In the genomic region with DNA sequence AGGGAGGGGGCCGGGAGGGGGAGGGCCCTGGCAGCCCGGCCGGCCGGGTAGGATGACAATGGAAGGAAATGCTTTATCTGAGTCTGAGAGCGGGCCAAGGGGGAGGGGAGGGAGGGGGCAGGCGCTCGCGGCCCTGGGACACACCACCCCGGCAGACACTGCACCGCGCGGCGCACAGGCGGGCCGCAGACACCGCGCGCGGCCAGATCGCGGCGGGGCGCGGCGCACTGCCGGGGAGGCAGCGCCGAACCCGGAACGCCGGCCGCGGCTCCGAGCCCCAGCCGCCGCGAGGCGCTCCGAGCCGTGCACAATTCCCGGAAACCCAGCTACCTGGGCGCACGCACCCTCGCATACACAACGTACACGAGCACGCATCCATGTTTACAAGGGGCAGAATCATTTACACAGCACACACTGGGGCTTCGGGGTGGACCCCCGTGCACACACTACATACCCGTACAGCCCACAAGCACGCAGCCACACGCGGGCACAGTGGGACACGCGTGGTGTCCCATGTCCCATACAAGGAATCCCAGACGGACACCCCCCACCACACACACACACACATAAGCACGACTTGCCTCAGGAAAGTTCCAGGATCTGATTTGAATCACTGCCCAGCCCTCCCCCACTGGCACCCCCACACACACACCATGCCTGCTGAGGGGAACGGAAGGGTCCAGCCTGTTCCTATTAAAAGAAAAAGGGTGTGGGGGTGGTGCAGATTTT, we compare ENCODE assay signal across 1 cellular context.
A peak's percentile ranks its signal among the peaks of the same experiment; 100 is the strongest.
TF ChIP-seq lines count a peak whose summit lies in the region.

A gene (minus strand): TSS at position 2 of the 729 bp plus-strand sequence. CDS start 118 bp downstream, outside the sequence.

TF ChIP-seq in HEK293, 187 proteins besides CTCF, POLR2A, EP300 and RAD21 (continued from another document and continues in another):
- TF ChIP-seq, protein P1, sequence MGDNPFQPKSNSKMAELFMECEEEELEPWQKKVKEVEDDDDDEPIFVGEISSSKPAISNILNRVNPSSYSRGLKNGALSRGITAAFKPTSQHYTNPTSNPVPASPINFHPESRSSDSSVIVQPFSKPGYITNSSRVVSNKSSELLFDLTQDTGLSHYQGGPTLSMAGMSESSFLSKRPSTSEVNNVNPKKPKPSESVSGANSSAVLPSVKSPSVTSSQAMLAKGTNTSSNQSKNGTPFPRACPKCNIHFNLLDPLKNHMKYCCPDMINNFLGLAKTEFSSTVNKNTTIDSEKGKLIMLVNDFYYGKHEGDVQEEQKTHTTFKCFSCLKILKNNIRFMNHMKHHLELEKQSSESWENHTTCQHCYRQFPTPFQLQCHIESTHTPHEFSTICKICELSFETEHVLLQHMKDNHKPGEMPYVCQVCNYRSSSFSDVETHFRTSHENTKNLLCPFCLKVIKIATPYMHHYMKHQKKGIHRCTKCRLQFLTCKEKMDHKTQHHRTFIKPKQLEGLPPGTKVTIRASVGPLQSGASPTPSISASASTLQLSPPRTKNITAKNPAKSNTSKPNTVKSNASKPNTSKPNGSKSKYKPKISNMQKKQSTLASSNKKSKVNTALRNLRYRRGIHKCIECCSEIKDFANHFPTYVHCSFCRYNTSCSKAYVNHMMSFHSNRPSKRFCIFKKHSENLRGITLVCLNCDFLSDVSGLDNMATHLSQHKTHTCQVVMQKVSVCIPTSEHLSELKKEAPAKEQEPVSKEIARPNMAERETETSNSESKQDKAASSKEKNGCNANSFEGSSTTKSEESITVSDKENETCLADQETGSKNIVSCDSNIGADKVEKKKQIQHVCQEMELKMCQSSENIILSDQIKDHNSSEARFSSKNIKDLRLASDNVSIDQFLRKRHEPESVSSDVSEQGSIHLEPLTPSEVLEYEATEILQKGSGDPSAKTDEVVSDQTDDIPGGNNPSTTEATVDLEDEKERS (tag by site-specific recombination; IDR thresholded peaks at IDR 0.05) = no peak
- no peak for TF ChIP-seq ZNF624 (tag by site-specific recombination; IDR thresholded peaks at IDR 0.05)
- no peak for TF ChIP-seq ZXDB (tag by site-specific recombination; IDR thresholded peaks at IDR 0.05)
- no peak for TF ChIP-seq ZNF202 (tag by site-specific recombination; IDR thresholded peaks at IDR 0.05; ENCODE audit: borderline replicate concordance)
- peak; percentile 86 for TF ChIP-seq GFI1B (tag by site-specific recombination; IDR thresholded peaks at IDR 0.05)
- TF ChIP-seq ZNF23 (tag by site-specific recombination; IDR thresholded peaks at IDR 0.05; ENCODE audit: borderline replicate concordance) = no peak
- TF ChIP-seq ZNF221 (tag by site-specific recombination; IDR thresholded peaks at IDR 0.05; ENCODE audit: borderline replicate concordance) = no peak
- TF ChIP-seq, protein P2, sequence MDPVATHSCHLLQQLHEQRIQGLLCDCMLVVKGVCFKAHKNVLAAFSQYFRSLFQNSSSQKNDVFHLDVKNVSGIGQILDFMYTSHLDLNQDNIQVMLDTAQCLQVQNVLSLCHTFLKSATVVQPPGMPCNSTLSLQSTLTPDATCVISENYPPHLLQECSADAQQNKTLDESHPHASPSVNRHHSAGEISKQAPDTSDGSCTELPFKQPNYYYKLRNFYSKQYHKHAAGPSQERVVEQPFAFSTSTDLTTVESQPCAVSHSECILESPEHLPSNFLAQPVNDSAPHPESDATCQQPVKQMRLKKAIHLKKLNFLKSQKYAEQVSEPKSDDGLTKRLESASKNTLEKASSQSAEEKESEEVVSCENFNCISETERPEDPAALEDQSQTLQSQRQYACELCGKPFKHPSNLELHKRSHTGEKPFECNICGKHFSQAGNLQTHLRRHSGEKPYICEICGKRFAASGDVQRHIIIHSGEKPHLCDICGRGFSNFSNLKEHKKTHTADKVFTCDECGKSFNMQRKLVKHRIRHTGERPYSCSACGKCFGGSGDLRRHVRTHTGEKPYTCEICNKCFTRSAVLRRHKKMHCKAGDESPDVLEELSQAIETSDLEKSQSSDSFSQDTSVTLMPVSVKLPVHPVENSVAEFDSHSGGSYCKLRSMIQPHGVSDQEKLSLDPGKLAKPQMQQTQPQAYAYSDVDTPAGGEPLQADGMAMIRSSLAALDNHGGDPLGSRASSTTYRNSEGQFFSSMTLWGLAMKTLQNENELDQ (tag by site-specific recombination; IDR thresholded peaks at IDR 0.05; ENCODE audit: low read depth) = no peak
- 0 out of 2 replicates have a peak, but pooled peaks have one; percentile 51 for TF ChIP-seq ZNF391 (tag by site-specific recombination; IDR thresholded peaks at IDR 0.05; ENCODE audit: borderline replicate concordance, low read depth)
- no peak for TF ChIP-seq ZNF133 (tag by site-specific recombination; IDR thresholded peaks at IDR 0.05)
- no peak for TF ChIP-seq ZNF555 (tag by site-specific recombination; conservative IDR thresholded peaks at IDR 0.05)
- no peak for TF ChIP-seq ZNF350 (tag by site-specific recombination; IDR thresholded peaks at IDR 0.05)
- no peak for TF ChIP-seq ZNF174 (tag by site-specific recombination; IDR thresholded peaks at IDR 0.05)
- TF ChIP-seq ZNF37A (tag by site-specific recombination; IDR thresholded peaks at IDR 0.05) = no peak
- TF ChIP-seq, protein P3, sequence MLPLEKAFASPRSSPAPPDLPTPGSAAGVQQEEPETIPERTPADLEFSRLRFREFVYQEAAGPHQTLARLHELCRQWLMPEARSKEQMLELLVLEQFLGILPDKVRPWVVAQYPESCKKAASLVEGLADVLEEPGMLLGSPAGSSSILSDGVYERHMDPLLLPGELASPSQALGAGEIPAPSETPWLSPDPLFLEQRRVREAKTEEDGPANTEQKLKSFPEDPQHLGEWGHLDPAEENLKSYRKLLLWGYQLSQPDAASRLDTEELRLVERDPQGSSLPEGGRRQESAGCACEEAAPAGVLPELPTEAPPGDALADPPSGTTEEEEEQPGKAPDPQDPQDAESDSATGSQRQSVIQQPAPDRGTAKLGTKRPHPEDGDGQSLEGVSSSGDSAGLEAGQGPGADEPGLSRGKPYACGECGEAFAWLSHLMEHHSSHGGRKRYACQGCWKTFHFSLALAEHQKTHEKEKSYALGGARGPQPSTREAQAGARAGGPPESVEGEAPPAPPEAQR (tag by site-specific recombination; IDR thresholded peaks at IDR 0.05) = no peak
- peak; percentile 22; the same call in 1 of the 2 replicates for TF ChIP-seq ZNF660 (tag by site-specific recombination; IDR thresholded peaks at IDR 0.05)
- TF ChIP-seq SETDB1 (IDR thresholded peaks at IDR 0.05; ENCODE audit: insufficient read length, low read length) = no peak
- no peak for TF ChIP-seq SALL2 (tag by site-specific recombination; IDR thresholded peaks at IDR 0.05; ENCODE audit: borderline replicate concordance)
- no peak for TF ChIP-seq HOXA7 (CRISPR knock-in tag; IDR thresholded peaks at IDR 0.05; ENCODE audit: borderline replicate concordance)
- no peak for TF ChIP-seq ZEB2 (tag by site-specific recombination; IDR thresholded peaks at IDR 0.05)
- TF ChIP-seq, protein P4, sequence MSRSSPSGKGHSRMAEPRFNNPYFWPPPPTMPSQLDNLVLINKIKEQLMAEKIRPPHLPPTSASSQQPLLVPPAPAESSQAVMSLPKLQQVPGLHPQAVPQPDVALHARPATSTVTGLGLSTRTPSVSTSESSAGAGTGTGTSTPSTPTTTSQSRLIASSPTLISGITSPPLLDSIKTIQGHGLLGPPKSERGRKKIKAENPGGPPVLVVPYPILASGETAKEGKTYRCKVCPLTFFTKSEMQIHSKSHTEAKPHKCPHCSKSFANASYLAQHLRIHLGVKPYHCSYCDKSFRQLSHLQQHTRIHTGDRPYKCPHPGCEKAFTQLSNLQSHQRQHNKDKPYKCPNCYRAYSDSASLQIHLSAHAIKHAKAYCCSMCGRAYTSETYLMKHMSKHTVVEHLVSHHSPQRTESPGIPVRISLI (tag by site-specific recombination; IDR thresholded peaks at IDR 0.05) = no peak
- no peak for TF ChIP-seq FEZF1 (tag by site-specific recombination; IDR thresholded peaks at IDR 0.05)
- no peak for TF ChIP-seq ZBTB8A (tag by site-specific recombination; IDR thresholded peaks at IDR 0.05)
- TF ChIP-seq, protein P5, sequence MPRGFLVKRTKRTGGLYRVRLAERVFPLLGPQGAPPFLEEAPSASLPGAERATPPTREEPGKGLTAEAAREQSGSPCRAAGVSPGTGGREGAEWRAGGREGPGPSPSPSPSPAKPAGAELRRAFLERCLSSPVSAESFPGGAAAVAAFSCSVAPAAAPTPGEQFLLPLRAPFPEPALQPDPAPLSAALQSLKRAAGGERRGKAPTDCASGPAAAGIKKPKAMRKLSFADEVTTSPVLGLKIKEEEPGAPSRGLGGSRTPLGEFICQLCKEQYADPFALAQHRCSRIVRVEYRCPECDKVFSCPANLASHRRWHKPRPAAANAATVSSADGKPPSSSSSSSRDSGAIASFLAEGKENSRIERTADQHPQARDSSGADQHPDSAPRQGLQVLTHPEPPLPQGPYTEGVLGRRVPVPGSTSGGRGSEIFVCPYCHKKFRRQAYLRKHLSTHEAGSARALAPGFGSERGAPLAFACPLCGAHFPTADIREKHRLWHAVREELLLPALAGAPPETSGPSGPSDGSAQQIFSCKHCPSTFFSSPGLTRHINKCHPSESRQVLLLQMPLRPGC (tag by site-specific recombination; IDR thresholded peaks at IDR 0.05) = no peak
- TF ChIP-seq SCRT2 (tag by site-specific recombination; IDR thresholded peaks at IDR 0.05) = no peak
- TF ChIP-seq ZBTB48 (tag by site-specific recombination; IDR thresholded peaks at IDR 0.05) = peak; percentile 61; the same call in 1 of the 2 replicates
- TF ChIP-seq, protein P6, sequence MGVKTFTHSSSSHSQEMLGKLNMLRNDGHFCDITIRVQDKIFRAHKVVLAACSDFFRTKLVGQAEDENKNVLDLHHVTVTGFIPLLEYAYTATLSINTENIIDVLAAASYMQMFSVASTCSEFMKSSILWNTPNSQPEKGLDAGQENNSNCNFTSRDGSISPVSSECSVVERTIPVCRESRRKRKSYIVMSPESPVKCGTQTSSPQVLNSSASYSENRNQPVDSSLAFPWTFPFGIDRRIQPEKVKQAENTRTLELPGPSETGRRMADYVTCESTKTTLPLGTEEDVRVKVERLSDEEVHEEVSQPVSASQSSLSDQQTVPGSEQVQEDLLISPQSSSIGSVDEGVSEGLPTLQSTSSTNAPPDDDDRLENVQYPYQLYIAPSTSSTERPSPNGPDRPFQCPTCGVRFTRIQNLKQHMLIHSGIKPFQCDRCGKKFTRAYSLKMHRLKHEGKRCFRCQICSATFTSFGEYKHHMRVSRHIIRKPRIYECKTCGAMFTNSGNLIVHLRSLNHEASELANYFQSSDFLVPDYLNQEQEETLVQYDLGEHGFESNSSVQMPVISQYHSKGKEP (tag by site-specific recombination; IDR thresholded peaks at IDR 0.05) = peak; percentile 30; the same call in 1 of the 2 replicates
- no peak for TF ChIP-seq TRIM28 (IDR thresholded peaks at IDR 0.05; ENCODE audit: borderline replicate concordance, low read length)
- TF ChIP-seq, protein P7, sequence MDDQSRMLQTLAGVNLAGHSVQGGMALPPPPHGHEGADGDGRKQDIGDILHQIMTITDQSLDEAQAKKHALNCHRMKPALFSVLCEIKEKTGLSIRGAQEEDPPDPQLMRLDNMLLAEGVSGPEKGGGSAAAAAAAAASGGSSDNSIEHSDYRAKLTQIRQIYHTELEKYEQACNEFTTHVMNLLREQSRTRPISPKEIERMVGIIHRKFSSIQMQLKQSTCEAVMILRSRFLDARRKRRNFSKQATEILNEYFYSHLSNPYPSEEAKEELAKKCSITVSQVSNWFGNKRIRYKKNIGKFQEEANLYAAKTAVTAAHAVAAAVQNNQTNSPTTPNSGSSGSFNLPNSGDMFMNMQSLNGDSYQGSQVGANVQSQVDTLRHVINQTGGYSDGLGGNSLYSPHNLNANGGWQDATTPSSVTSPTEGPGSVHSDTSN (CRISPR knock-in tag; IDR thresholded peaks at IDR 0.05) = no peak
- TF ChIP-seq ZNF16 (tag by site-specific recombination; IDR thresholded peaks at IDR 0.05; ENCODE audit: low read depth) = no peak
- TF ChIP-seq ZNF311 (tag by site-specific recombination; IDR thresholded peaks at IDR 0.05; ENCODE audit: borderline replicate concordance) = no peak
- no peak for TF ChIP-seq SCRT1 (tag by site-specific recombination; IDR thresholded peaks at IDR 0.05; ENCODE audit: borderline replicate concordance)
- TF ChIP-seq, protein P8, sequence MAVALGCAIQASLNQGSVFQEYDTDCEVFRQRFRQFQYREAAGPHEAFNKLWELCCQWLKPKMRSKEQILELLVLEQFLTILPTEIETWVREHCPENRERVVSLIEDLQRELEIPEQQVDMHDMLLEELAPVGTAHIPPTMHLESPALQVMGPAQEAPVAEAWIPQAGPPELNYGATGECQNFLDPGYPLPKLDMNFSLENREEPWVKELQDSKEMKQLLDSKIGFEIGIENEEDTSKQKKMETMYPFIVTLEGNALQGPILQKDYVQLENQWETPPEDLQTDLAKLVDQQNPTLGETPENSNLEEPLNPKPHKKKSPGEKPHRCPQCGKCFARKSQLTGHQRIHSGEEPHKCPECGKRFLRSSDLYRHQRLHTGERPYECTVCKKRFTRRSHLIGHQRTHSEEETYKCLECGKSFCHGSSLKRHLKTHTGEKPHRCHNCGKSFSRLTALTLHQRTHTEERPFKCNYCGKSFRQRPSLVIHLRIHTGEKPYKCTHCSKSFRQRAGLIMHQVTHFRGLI (tag by site-specific recombination; IDR thresholded peaks at IDR 0.05) = no peak; the same call in 1 of the 2 replicates
- no peak for TF ChIP-seq ZNF707 (tag by site-specific recombination; IDR thresholded peaks at IDR 0.05)
- TF ChIP-seq ZBTB17 (tag by site-specific recombination; IDR thresholded peaks at IDR 0.05) = peak; percentile 40; the same call in 1 of the 2 replicates
- no peak for TF ChIP-seq ZBTB1 (tag by site-specific recombination; IDR thresholded peaks at IDR 0.05)
- no peak for TF ChIP-seq ZNF473 (tag by site-specific recombination; IDR thresholded peaks at IDR 0.05)
- peak; percentile 91 for TF ChIP-seq GLIS2 (tag by site-specific recombination; IDR thresholded peaks at IDR 0.05)
- no peak for TF ChIP-seq ZNF214 (tag by site-specific recombination; IDR thresholded peaks at IDR 0.05; ENCODE audit: borderline replicate concordance)
- TF ChIP-seq PRDM1 (tag by site-specific recombination; IDR thresholded peaks at IDR 0.05) = no peak; the same call in 1 of the 2 replicates
- no peak for TF ChIP-seq SP3 (tag by site-specific recombination; IDR thresholded peaks at IDR 0.05)
- no peak for TF ChIP-seq KLF10 (tag by site-specific recombination; IDR thresholded peaks at IDR 0.05)
- TF ChIP-seq ZNF792 (tag by site-specific recombination; IDR thresholded peaks at IDR 0.05) = no peak
- no peak for TF ChIP-seq ZSCAN16 (tag by site-specific recombination; IDR thresholded peaks at IDR 0.05)
- TF ChIP-seq, protein P9, sequence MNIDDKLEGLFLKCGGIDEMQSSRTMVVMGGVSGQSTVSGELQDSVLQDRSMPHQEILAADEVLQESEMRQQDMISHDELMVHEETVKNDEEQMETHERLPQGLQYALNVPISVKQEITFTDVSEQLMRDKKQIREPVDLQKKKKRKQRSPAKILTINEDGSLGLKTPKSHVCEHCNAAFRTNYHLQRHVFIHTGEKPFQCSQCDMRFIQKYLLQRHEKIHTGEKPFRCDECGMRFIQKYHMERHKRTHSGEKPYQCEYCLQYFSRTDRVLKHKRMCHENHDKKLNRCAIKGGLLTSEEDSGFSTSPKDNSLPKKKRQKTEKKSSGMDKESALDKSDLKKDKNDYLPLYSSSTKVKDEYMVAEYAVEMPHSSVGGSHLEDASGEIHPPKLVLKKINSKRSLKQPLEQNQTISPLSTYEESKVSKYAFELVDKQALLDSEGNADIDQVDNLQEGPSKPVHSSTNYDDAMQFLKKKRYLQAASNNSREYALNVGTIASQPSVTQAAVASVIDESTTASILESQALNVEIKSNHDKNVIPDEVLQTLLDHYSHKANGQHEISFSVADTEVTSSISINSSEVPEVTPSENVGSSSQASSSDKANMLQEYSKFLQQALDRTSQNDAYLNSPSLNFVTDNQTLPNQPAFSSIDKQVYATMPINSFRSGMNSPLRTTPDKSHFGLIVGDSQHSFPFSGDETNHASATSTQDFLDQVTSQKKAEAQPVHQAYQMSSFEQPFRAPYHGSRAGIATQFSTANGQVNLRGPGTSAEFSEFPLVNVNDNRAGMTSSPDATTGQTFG (tag by site-specific recombination; IDR thresholded peaks at IDR 0.05; ENCODE audit: borderline replicate concordance) = no peak
- TF ChIP-seq ZNF530 (tag by site-specific recombination; IDR thresholded peaks at IDR 0.05; ENCODE audit: low read depth) = no peak
